In the genomic region with DNA sequence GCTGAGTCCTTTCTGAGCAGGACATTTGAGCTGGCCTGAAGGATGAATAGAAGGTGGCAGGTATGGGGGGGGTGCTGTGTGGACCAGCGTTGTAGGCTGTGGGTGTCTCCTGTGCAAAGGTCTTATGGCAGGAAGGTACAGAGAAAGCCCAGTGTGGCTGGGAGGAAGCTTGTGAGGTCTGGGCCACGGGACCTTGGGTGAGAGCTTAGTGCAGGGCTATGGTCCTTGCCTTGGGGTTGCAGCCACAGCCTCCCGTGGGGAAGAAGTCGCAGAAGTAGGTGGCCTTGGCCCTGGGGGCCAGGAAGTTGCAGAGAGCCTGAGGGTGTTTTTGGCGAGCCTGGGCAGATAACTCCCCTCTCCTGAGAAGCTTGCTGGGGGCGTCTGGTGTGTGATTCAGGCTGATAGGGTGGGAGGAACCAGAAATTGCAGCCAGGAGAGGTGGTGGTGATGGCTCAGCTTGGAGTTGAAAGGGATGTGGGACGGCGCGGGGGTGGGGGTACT, we compare ENCODE assay signal across 8 cellular contexts. TPM values are rescaled to one million over a fixed set of nuclear protein-coding genes. Genes with fewer than 3 reads are reported as not detected.
DNase-seq lines count a peak whose midpoint lies in the region; ATAC-seq and TF ChIP-seq lines count a peak whose summit lies in the region.

No MANE protein-coding gene starts in this region.

- DNase-seq in AG08395 (ENCODE audit: low spot score) (peak; percentile 53), right atrium auricular region (ENCODE audit: low spot score) (no peak), dedifferentiated amniotic fluid mesenchymal stem cell (ENCODE audit: extremely low spot score) (no peak), KG1 (lab: John Stamatoyannopoulos, UW) (no peak), NCI-H128 (lab: John Stamatoyannopoulos, UW; ENCODE audit: unreplicated experiment) (no peak)
- peak; percentile 43 for DNase-seq in activated CD8-positive, alpha-beta T cell treated with anti-CD3 and anti-CD28 coated beads, Interleukin-2, amount 10 ng/mL, durations not matched to agents 7 days and 5 days

- CTCF ChIA-PET in HEK293 (lab: Yijun Ruan, JAX) = interaction anchor here (0.5 to 1.6 kb wide), 7 partner anchors 28 to 268 kb away, joined by 3 to 5 read pairs (median 4); no protein-coding TSS in a partner anchor
- CTCF ChIA-PET in activated CD8-positive, alpha-beta T cell treated with anti-CD3 and anti-CD28 coated beads, Interleukin-2, amount 10 ng/mL, durations not matched to agents 7 days and 5 days (lab: Charles Lee) = interaction anchor here (1.2 to 1.5 kb wide), 2 partner anchors 100 to 103 kb away, joined by 3 read pairs; no protein-coding TSS in a partner anchor

- H3K36me3 Mint-ChIP-seq in activated CD8-positive, alpha-beta T cell treated with anti-CD3 and anti-CD28 coated beads, Interleukin-2, amount 10 ng/mL, durations not matched to agents 7 days and 5 days (ENCODE audit: low read depth) = no peaks in the 10 kb centered on the region

- H3K4me3 Mint-ChIP-seq in activated CD8-positive, alpha-beta T cell treated with anti-CD3 and anti-CD28 coated beads, Interleukin-2, amount 10 ng/mL, durations not matched to agents 7 days and 5 days = peak overlapping the region; percentile 70

- H3K27me3 Mint-ChIP-seq in activated CD8-positive, alpha-beta T cell treated with anti-CD3 and anti-CD28 coated beads, Interleukin-2, amount 10 ng/mL, durations not matched to agents 7 days and 5 days (ENCODE audit: low read depth) = peaks cover 22% of the 10 kb centered on the region

- H3K27ac ChIP-seq in HEK293 (ENCODE audit: extremely low read depth, low read depth, low read length) = peak overlapping the region; percentile 79; the same call in 1 of the 2 replicates
- peak overlapping the region; percentile 67 to 72 for H3K27ac ChIP-seq in right atrium auricular region
- H3K27ac ChIP-seq in skin epidermis = peak overlapping the region in 20 of 21 experiments; percentile 57 to 95 (median 80)

- H3K27me3 ChIP-seq in right atrium auricular region = no peaks in the 10 kb centered on the region

- H3K36me3 ChIP-seq in HEK293 (ENCODE audit: control insufficient read depth in 2 of 2, insufficient read depth in 1 of 2, low read length in 2 of 2) (peaks cover 0 to 8% of the 10 kb centered on the region in 2 experiments; a peak in 1 of 3 replicates), right atrium auricular region (no peaks in the 10 kb centered on the region)

- no peaks in the 10 kb centered on the region for H3K9me3 Mint-ChIP-seq in activated CD8-positive, alpha-beta T cell treated with anti-CD3 and anti-CD28 coated beads, Interleukin-2, amount 10 ng/mL, durations not matched to agents 7 days and 5 days (ENCODE audit: insufficient read depth)

- H3K4me1 ChIP-seq in HEK293 (ENCODE audit: control insufficient read depth, insufficient read depth, low read length) (peaks cover 3% of the 10 kb centered on the region), right atrium auricular region (peaks cover 0 to 80% of the 10 kb centered on the region in 2 donors)

- H3K9me3 ChIP-seq in HEK293 (ENCODE audit: control insufficient read depth, insufficient read depth, low read depth, low read length) (no peaks in the 10 kb centered on the region), right atrium auricular region (no peaks in the 10 kb centered on the region)

- peaks cover 34% of the 10 kb centered on the region for H3K4me1 Mint-ChIP-seq in activated CD8-positive, alpha-beta T cell treated with anti-CD3 and anti-CD28 coated beads, Interleukin-2, amount 10 ng/mL, durations not matched to agents 7 days and 5 days (ENCODE audit: low read depth)

- H3K4me3 ChIP-seq in HEK293 (ENCODE audit: low read depth, low read length) (peak overlapping the region; percentile 74), right atrium auricular region (peak overlapping the region; percentile 26 to 61), skin epidermis (peak overlapping the region; percentile 57 to 78 (median 63))

- POLR2A ChIA-PET in HEK293 (lab: Yijun Ruan, JAX) = interaction anchor here (0.5 to 1.6 kb wide), 8 partner anchors 36 to 243 kb away, joined by 3 to 6 read pairs (median 4); no protein-coding TSS in a partner anchor
- POLR2A ChIA-PET in activated CD8-positive, alpha-beta T cell treated with anti-CD3 and anti-CD28 coated beads, Interleukin-2, amount 10 ng/mL, durations not matched to agents 7 days and 5 days (lab: Charles Lee) = interaction anchor here (0.7 to 1.6 kb wide), 6 partner anchors 18 to 199 kb away, joined by 3 to 6 read pairs (median 4); no protein-coding TSS in a partner anchor

- no peak for TF ChIP-seq CTCF in HEK293 (tag by site-specific recombination; IDR thresholded peaks at IDR 0.05)
- TF ChIP-seq CTCF in right atrium auricular region (IDR thresholded peaks at IDR 0.05) = no peak

- peak overlapping the region; percentile 92 for H3K27ac Mint-ChIP-seq in activated CD8-positive, alpha-beta T cell treated with anti-CD3 and anti-CD28 coated beads, Interleukin-2, amount 10 ng/mL, durations not matched to agents 7 days and 5 days

- peak; percentile 9 for ATAC-seq in activated CD8-positive, alpha-beta T cell treated with anti-CD3 and anti-CD28 coated beads, Interleukin-2, amount 10 ng/mL, durations not matched to agents 7 days and 5 days

TF ChIP-seq in HEK293, 187 proteins besides CTCF, POLR2A, EP300 and RAD21:
- TF ChIP-seq ZNF558 (tag by site-specific recombination; IDR thresholded peaks at IDR 0.05) (no peak), GLIS2 (tag by site-specific recombination; IDR thresholded peaks at IDR 0.05) (peak; percentile 60), EGR2 (tag by site-specific recombination; IDR thresholded peaks at IDR 0.05; ENCODE audit: low read depth) (peak; percentile 94), ZFHX2 (tag by site-specific recombination; conservative IDR thresholded peaks at IDR 0.05) (peak; percentile 96), ZNF48 (tag by site-specific recombination; IDR thresholded peaks at IDR 0.05) (no peak), GLIS1 (tag by site-specific recombination; IDR thresholded peaks at IDR 0.05) (peak; percentile 88)
- TF ChIP-seq, protein P1, sequence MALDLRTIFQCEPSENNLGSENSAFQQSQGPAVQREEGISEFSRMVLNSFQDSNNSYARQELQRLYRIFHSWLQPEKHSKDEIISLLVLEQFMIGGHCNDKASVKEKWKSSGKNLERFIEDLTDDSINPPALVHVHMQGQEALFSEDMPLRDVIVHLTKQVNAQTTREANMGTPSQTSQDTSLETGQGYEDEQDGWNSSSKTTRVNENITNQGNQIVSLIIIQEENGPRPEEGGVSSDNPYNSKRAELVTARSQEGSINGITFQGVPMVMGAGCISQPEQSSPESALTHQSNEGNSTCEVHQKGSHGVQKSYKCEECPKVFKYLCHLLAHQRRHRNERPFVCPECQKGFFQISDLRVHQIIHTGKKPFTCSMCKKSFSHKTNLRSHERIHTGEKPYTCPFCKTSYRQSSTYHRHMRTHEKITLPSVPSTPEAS (tag by site-specific recombination; IDR thresholded peaks at IDR 0.05) = no peak
- TF ChIP-seq, protein P2, sequence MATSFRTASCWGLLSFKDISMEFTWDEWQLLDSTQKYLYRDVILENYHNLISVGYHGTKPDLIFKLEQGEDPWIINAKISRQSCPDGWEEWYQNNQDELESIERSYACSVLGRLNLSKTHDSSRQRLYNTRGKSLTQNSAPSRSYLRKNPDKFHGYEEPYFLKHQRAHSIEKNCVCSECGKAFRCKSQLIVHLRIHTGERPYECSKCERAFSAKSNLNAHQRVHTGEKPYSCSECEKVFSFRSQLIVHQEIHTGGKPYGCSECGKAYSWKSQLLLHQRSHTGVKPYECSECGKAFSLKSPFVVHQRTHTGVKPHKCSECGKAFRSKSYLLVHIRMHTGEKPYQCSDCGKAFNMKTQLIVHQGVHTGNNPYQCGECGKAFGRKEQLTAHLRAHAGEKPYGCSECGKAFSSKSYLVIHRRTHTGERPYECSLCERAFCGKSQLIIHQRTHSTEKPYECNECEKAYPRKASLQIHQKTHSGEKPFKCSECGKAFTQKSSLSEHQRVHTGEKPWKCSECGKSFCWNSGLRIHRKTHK (tag by site-specific recombination; IDR thresholded peaks at IDR 0.05) = no peak
- TF ChIP-seq, protein P3, sequence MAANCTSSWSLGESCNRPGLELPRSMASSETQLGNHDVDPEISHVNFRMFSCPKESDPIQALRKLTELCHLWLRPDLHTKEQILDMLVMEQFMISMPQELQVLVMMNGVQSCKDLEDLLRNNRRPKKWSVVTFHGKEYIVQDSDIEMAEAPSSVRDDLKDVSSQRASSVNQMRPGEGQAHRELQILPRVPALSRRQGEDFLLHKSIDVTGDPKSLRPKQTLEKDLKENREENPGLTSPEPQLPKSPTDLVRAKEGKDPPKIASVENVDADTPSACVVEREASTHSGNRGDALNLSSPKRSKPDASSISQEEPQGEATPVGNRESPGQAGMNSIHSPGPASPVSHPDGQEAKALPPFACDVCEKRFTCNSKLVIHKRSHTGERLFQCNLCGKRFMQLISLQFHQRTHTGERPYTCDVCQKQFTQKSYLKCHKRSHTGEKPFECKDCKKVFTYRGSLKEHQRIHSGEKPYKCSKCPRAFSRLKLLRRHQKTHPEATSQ (tag by site-specific recombination; IDR thresholded peaks at IDR 0.05) = no peak

RNA-seq across cellular contexts. Expression of a gene that starts 3.0 kb away (rescaled TPM):
- 10 to 100 TPM; 14.3 to 16.2 TPM for total RNA-seq in activated CD8-positive, alpha-beta T cell treated with anti-CD3 and anti-CD28 coated beads, Interleukin-2, amount 10 ng/mL, durations not matched to agents 7 days and 5 days
- 10 to 100 TPM; 14.4 to 31.2 TPM for total RNA-seq in right atrium auricular region

Comparison
In these comparisons a context has a peak if more than half of its experiments do, and no peak if none do; other contexts are left out.
1. DNase-seq: peak in AG08395 (single experiment) and activated CD8-positive, alpha-beta T cell treated with anti-CD3 and anti-CD28 coated beads, Interleukin-2, amount 10 ng/mL, durations not matched to agents 7 days and 5 days (single experiment); none in right atrium auricular region (single experiment), dedifferentiated amniotic fluid mesenchymal stem cell (single experiment), KG1 (single experiment) and NCI-H128 (single experiment).
2. Peak in every context shown above with its lines, with median percentiles within 50 percentile points of each other: H3K27ac ChIP-seq and H3K4me3 ChIP-seq.